ENCODE assay signal across 9 cellular contexts in the genomic region with DNA sequence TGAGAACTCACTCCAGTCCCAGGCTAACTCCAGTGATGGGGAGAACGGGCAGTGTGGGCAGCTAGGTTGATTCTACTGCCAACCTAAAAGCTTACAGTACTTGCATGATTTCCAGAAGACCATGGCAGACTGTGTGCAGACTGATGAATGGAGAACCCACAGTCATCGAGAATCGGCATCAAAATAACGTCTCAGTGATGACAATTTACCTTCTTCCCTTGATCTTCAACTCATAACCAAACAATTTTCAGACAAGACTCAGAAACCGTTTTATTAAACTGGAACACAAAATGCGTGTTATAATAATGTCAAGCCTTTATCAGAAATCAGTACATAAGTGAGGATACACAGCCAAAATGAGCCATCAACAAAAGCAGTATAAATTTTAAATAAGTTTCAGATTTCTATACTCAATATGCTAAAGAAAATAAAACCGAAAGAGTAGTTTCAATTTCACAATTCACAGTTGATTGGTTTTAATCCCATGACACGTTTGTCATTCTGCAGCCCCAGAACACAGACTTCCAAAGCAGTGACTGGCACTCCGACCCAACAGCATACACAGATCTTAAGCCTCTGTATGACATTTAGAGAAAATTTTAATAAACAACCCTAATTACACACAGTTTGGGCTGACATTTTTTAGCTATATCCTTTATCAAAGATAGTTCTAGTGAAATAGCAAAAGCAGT. TPM values are rescaled to one million over a fixed set of nuclear protein-coding genes. Genes with fewer than 3 reads are reported as not detected.
DNase-seq lines count a peak whose midpoint lies in the region; ATAC-seq, FAIRE-seq and TF ChIP-seq lines count a peak whose summit lies in the region.
"Had no signal": no experiment of that assay in that cellular context is flagged by ENCODE, and none has a peak within 500 bp of the region (broad histone marks: within the 10 kb centered on the region; RNA-seq: fewer than 3 reads in every experiment).

No MANE protein-coding gene starts in this region.

- H3K4me3 Mint-ChIP-seq in activated T-helper 1 cell treated with anti-CD3 and anti-CD28 coated beads, Interleukin-12 subunit alpha, Interleukin-12 subunit beta, Interleukin-2, Interleukin-4 antibody, amounts not matched to agents 30 ng/mL and 10 ng/mL and 1 ng/mL, durations not matched to agents 14 hours and 24 hours and 36 hours, result no peak overlapping the region
- H3K4me3 Mint-ChIP-seq in naive thymus-derived CD8-positive, alpha-beta T cell, result peak overlapping the region in 2 of 10 donors; percentile 22 to 40

- peak; percentile 68 for FAIRE-seq in GM12891 (lab: Jason Lieb, UNC)

- DNase-seq in GM12891 (ENCODE audit: insufficient read length, low spot score) (no peak), cerebellum (ENCODE audit: low spot score) (no peak), SKM-1 treated with dmso at 0.1 percent for 144 hours (lab: John Stamatoyannopoulos, UW; ENCODE audit: unreplicated experiment) (no peak), COLO829 (ENCODE audit: low spot score) (no peak)
- no peak for DNase-seq in activated T-helper 1 cell treated with anti-CD3 and anti-CD28 coated beads, Interleukin-12 subunit alpha, Interleukin-12 subunit beta, Interleukin-2, Interleukin-4 antibody, amounts not matched to agents 30 ng/mL and 10 ng/mL and 1 ng/mL, durations not matched to agents 14 hours and 24 hours and 36 hours (ENCODE audit: low spot score)
- DNase-seq in naive thymus-derived CD8-positive, alpha-beta T cell, result no peak
- DNase-seq: NCI-H1105 treated with DMSO at 0.1 percent for 48 hours had no signal

- no peaks in the 10 kb centered on the region for H3K9me3 Mint-ChIP-seq in activated T-helper 1 cell treated with anti-CD3 and anti-CD28 coated beads, Interleukin-12 subunit alpha, Interleukin-12 subunit beta, Interleukin-2, Interleukin-4 antibody, amounts not matched to agents 30 ng/mL and 10 ng/mL and 1 ng/mL, durations not matched to agents 14 hours and 24 hours and 36 hours
- no peaks in the 10 kb centered on the region for H3K9me3 Mint-ChIP-seq in naive thymus-derived CD8-positive, alpha-beta T cell

- intact Hi-C loops in activated T-helper 1 cell treated with anti-CD3 and anti-CD28 coated beads, Interleukin-12 subunit alpha, Interleukin-12 subunit beta, Interleukin-2, Interleukin-4 antibody, amounts not matched to agents 30 ng/mL and 10 ng/mL and 1 ng/mL, durations not matched to agents 14 hours and 24 hours and 36 hours (cut with micrococcal nuclease), result loop anchor here (5.0 to 10.0 kb wide), 4 partner anchors 245 to 1898 kb away; a partner anchor contains a TSS

- peak overlapping the region; percentile 68 for H3K27ac Mint-ChIP-seq in activated T-helper 1 cell treated with anti-CD3 and anti-CD28 coated beads, Interleukin-12 subunit alpha, Interleukin-12 subunit beta, Interleukin-2, Interleukin-4 antibody, amounts not matched to agents 30 ng/mL and 10 ng/mL and 1 ng/mL, durations not matched to agents 14 hours and 24 hours and 36 hours
- peak overlapping the region in 2 of 10 donors; percentile 37 to 40 for H3K27ac Mint-ChIP-seq in naive thymus-derived CD8-positive, alpha-beta T cell

- peaks cover 69% of the 10 kb centered on the region for H3K4me1 Mint-ChIP-seq in activated T-helper 1 cell treated with anti-CD3 and anti-CD28 coated beads, Interleukin-12 subunit alpha, Interleukin-12 subunit beta, Interleukin-2, Interleukin-4 antibody, amounts not matched to agents 30 ng/mL and 10 ng/mL and 1 ng/mL, durations not matched to agents 14 hours and 24 hours and 36 hours (ENCODE audit: low read depth)
- H3K4me1 Mint-ChIP-seq in naive thymus-derived CD8-positive, alpha-beta T cell, result peaks cover 10 to 41% (median 32%) of the 10 kb centered on the region in 4 donors

- no peak for TF ChIP-seq POLR2A in GM12891 (IDR thresholded peaks at IDR 0.05; ENCODE audit: low read depth, low read length)

- H3K27me3 Mint-ChIP-seq in activated T-helper 1 cell treated with anti-CD3 and anti-CD28 coated beads, Interleukin-12 subunit alpha, Interleukin-12 subunit beta, Interleukin-2, Interleukin-4 antibody, amounts not matched to agents 30 ng/mL and 10 ng/mL and 1 ng/mL, durations not matched to agents 14 hours and 24 hours and 36 hours (ENCODE audit: insufficient read depth), result peaks cover 2% of the 10 kb centered on the region
- H3K27me3 Mint-ChIP-seq in naive thymus-derived CD8-positive, alpha-beta T cell, result no peaks in the 10 kb centered on the region

- POLR2A ChIA-PET in naive thymus-derived CD8-positive, alpha-beta T cell (lab: Charles Lee), result no interaction called here

- H3K36me3 Mint-ChIP-seq in activated T-helper 1 cell treated with anti-CD3 and anti-CD28 coated beads, Interleukin-12 subunit alpha, Interleukin-12 subunit beta, Interleukin-2, Interleukin-4 antibody, amounts not matched to agents 30 ng/mL and 10 ng/mL and 1 ng/mL, durations not matched to agents 14 hours and 24 hours and 36 hours (ENCODE audit: low read depth), result peaks cover 8% of the 10 kb centered on the region
- H3K36me3 Mint-ChIP-seq in naive thymus-derived CD8-positive, alpha-beta T cell, result peaks cover 0 to 9% (median 2%) of the 10 kb centered on the region in 3 donors

- ATAC-seq in GM19455 (IDR thresholded peaks at IDR 0.05; ENCODE audit: unreplicated experiment) (peak; percentile 73), HG03097 (IDR thresholded peaks at IDR 0.05; ENCODE audit: low FRiP score, unreplicated experiment) (peak; percentile 59)
- no peak for ATAC-seq in naive thymus-derived CD8-positive, alpha-beta T cell

TF ChIP-seq in GM12891, 5 proteins besides CTCF, POLR2A, EP300 and RAD21:
- TF ChIP-seq SPI1 (IDR thresholded peaks at IDR 0.05; ENCODE audit: low read depth, low read length) (no peak), PAX5 (IDR thresholded peaks at IDR 0.05; ENCODE audit: insufficient read depth, low read length, severe bottlenecking) (peak; percentile 56)

RNA-seq across cellular contexts. Expression of a gene that starts 54.5 kb away (rescaled TPM):
- 20.9 TPM for polyA plus RNA-seq in GM12891 (2012; ENCODE audit: low read depth, missing spikeins)
- 16.9 and 17.3 TPM in 2 replicates for total RNA-seq in activated T-helper 1 cell treated with anti-CD3 and anti-CD28 coated beads, Interleukin-12 subunit alpha, Interleukin-12 subunit beta, Interleukin-2, Interleukin-4 antibody, amounts not matched to agents 30 ng/mL and 10 ng/mL and 1 ng/mL, durations not matched to agents 14 hours and 24 hours and 36 hours
- total RNA-seq in cerebellum, result 15.1 TPM
- 10 to 100 TPM; 17.7 to 22.8 TPM for total RNA-seq in naive thymus-derived CD8-positive, alpha-beta T cell
- 10 to 100 TPM; 15.1 to 16.3 (median 15.7) TPM for polyA plus RNA-seq in naive thymus-derived CD8-positive, alpha-beta T cell

Comparison
In these comparisons a context has a peak if more than half of its experiments do, and no peak if none do; other contexts are left out.
1. ATAC-seq: peak in GM19455 (single experiment) and HG03097 (single experiment); none in naive thymus-derived CD8-positive, alpha-beta T cell (0 of 2).